ENCODE assay signal across 23 cellular contexts in the genomic region with DNA sequence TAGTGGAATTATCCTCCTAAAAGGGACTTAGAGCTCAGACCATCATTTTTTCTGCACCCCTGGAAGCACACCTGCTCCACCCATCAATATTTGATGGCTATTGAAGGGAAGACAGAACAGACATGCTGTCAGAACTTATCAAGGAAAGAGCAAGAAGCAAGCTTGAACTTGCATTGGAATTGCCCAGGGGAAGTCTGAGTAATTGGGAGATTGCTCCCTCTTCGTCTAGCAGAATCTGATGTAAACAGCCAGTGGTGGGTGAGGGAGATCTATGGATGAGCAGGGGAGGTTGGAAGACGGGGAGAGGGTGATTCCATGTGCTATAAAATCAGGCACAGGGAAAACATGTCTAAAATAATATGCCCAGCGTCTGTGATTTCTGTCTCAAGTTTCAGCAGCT.
"Had no signal": no experiment of that assay in that cellular context is flagged by ENCODE, and none has a peak within 500 bp of the region (broad histone marks: within the 10 kb centered on the region; RNA-seq: fewer than 3 reads in every experiment).

No MANE protein-coding gene starts in this region.

- H3K9me3 Mint-ChIP-seq: activated B cell treated with CpG ODN at 0.5 μM for 24 hours; activated CD4-positive, alpha-beta T cell treated with anti-CD3 and anti-CD28 coated beads, Interleukin-2, amount 10 ng/mL, durations not matched to agents 7 days and 5 days; activated naive CD8-positive, alpha-beta T cell treated with anti-CD3 and anti-CD28 coated beads, Interleukin-2, amount 50 U/mL, for 24 hours; activated T-cell treated with anti-CD3 and anti-CD28 coated beads, Interleukin-2, amount 50 U/mL, for 4 hours; brain had no signal

- H3K4me3 Mint-ChIP-seq: activated B cell treated with CpG ODN at 0.5 μM for 24 hours; activated CD4-positive, alpha-beta memory T cell treated with anti-CD3 and anti-CD28 coated beads for 36 hours; activated CD4-positive, alpha-beta T cell treated with anti-CD3 and anti-CD28 coated beads, Interleukin-2, amount 10 ng/mL, durations not matched to agents 7 days and 5 days; activated naive CD8-positive, alpha-beta T cell treated with anti-CD3 and anti-CD28 coated beads, Interleukin-2, amount 50 U/mL, for 24 hours; activated T-cell treated with anti-CD3 and anti-CD28 coated beads, Interleukin-2, amount 50 U/mL, for 4 hours; brain; T-cell had no signal

- ATAC-seq: activated naive CD4-positive, alpha-beta T cell treated with anti-CD3 and anti-CD28 coated beads, Interleukin-2, amount 50 U/mL, for 72 hours; activated naive CD8-positive, alpha-beta T cell treated with anti-CD3 and anti-CD28 coated beads, Interleukin-2, amount 50 U/mL, for 24 hours; activated T-cell treated with anti-CD3 and anti-CD28 coated beads, Interleukin-2, amount 50 U/mL, for 4 hours; PC-3; T-cell had no signal

- DNase-seq: activated B cell treated with CpG ODN at 0.5 μM for 24 hours; activated CD4-positive, alpha-beta memory T cell treated with anti-CD3 and anti-CD28 coated beads for 36 hours; activated CD4-positive, alpha-beta T cell treated with anti-CD3 and anti-CD28 coated beads for 1 hour; activated CD4-positive, alpha-beta T cell treated with anti-CD3 and anti-CD28 coated beads, Interleukin-2, amount 10 ng/mL, durations not matched to agents 7 days and 5 days; activated CD8-positive, alpha-beta memory T cell treated with anti-CD3 and anti-CD28 coated beads for 24 hours; activated effector memory CD4-positive, alpha-beta T cell treated with anti-CD3 and anti-CD28 coated beads, Interleukin-2, amount 50 U/mL, for 16 hours; activated naive CD4-positive, alpha-beta T cell treated with Interleukin-2 at 50 U/mL for 16 hours; activated naive CD8-positive, alpha-beta T cell treated with anti-CD3 and anti-CD28 coated beads, Interleukin-2, amount 50 U/mL, for 24 hours; activated T-cell treated with anti-CD3 and anti-CD28 coated beads, Interleukin-2, amount 50 U/mL, for 4 hours; amygdala; cerebellar nuclear complex; KG1; NCI-H1092; NCI-H1930; NCI-H2107; NCI-H510A treated with DMSO at 0.1 percent for 48 hours; PC-3; SIG-M5; T-cell; T-helper 2 cell; T1000 had no signal

- H3K36me3 Mint-ChIP-seq: activated CD4-positive, alpha-beta memory T cell treated with anti-CD3 and anti-CD28 coated beads for 36 hours; activated naive CD4-positive, alpha-beta T cell treated with anti-CD3 and anti-CD28 coated beads, Interleukin-2, amount 50 U/mL, for 72 hours; brain; T-cell had no signal

- H3K27me3 Mint-ChIP-seq: activated B cell treated with CpG ODN at 0.5 μM for 24 hours; activated CD4-positive, alpha-beta memory T cell treated with anti-CD3 and anti-CD28 coated beads for 36 hours; activated CD4-positive, alpha-beta T cell treated with anti-CD3 and anti-CD28 coated beads, Interleukin-2, amount 10 ng/mL, durations not matched to agents 7 days and 5 days; activated naive CD8-positive, alpha-beta T cell treated with anti-CD3 and anti-CD28 coated beads, Interleukin-2, amount 50 U/mL, for 24 hours; brain; T-cell had no signal

- H3K4me1 Mint-ChIP-seq: activated B cell treated with CpG ODN at 0.5 μM for 24 hours; activated CD4-positive, alpha-beta T cell treated with anti-CD3 and anti-CD28 coated beads, Interleukin-2, amount 10 ng/mL, durations not matched to agents 7 days and 5 days; activated naive CD8-positive, alpha-beta T cell treated with anti-CD3 and anti-CD28 coated beads, Interleukin-2, amount 50 U/mL, for 24 hours; brain; T-cell had no signal

- H3K27ac Mint-ChIP-seq: activated B cell treated with CpG ODN at 0.5 μM for 24 hours; activated CD4-positive, alpha-beta memory T cell treated with anti-CD3 and anti-CD28 coated beads for 36 hours; activated CD4-positive, alpha-beta T cell treated with anti-CD3 and anti-CD28 coated beads, Interleukin-2, amount 10 ng/mL, durations not matched to agents 7 days and 5 days; activated naive CD4-positive, alpha-beta T cell treated with anti-CD3 and anti-CD28 coated beads, Interleukin-2, amount 50 U/mL, for 72 hours; activated naive CD8-positive, alpha-beta T cell treated with anti-CD3 and anti-CD28 coated beads, Interleukin-2, amount 50 U/mL, for 24 hours; brain; T-cell had no signal
